In genomic region chr9:89718635-89719034, GRCh38 we compare ENCODE assay signal across 23 cellular contexts.
"Had no signal": no experiment of that assay in that cellular context is flagged by ENCODE, and none has a peak within 500 bp of the region (broad histone marks: within the 10 kb centered on the region; RNA-seq: fewer than 3 reads in every experiment).

No MANE protein-coding gene starts in this region.

- H3K27ac Mint-ChIP-seq: nephron progenitor cell had no signal

- H3K9me3 ChIP-seq: gastrocnemius medialis, prostate gland, sigmoid colon, thoracic aorta, transverse colon had no signal

- H3K4me1 ChIP-seq: parathyroid adenoma, stomach had no signal

- H3K4me3 ChIP-seq: gastrocnemius medialis, lung, prostate gland, sigmoid colon, skin epidermis, stomach, thoracic aorta, transverse colon had no signal

- H3K9me3 Mint-ChIP-seq: central memory CD8-positive, alpha-beta T cell; naive B cell; nephron progenitor cell had no signal

- H3K27me3 ChIP-seq: gastrocnemius medialis, sigmoid colon, stomach, transverse colon had no signal

- H3K9ac ChIP-seq: parathyroid adenoma had no signal

- H3K36me3 ChIP-seq: gastrocnemius medialis, prostate gland, sigmoid colon, stomach, thoracic aorta, transverse colon had no signal

- H3K4me1 Mint-ChIP-seq: central memory CD8-positive, alpha-beta T cell had no signal

- H3K79me2 ChIP-seq: parathyroid adenoma had no signal

- H3K4me3 Mint-ChIP-seq: central memory CD8-positive, alpha-beta T cell; naive B cell; nephron progenitor cell had no signal

- H3K27me3 Mint-ChIP-seq: naive B cell had no signal

- FAIRE-seq: endometrium had no signal

- H3K27ac ChIP-seq: parathyroid adenoma, prostate gland, sigmoid colon, skin epidermis, stomach, thoracic aorta, transverse colon had no signal

- H2AFZ ChIP-seq: parathyroid adenoma had no signal

- ATAC-seq: esophagus mucosa had no signal

- H3K36me3 Mint-ChIP-seq: naive B cell had no signal

- DNase-seq: cortex of kidney; effector memory CD4-positive, alpha-beta T cell; gastrocnemius medialis; glutamatergic neuron; hippocampal formation; kidney glomerular epithelial cell; mesendoderm; naive B cell; nephron progenitor cell; sigmoid colon; stimulated activated CD4-positive, alpha-beta T cell treated with anti-CD3 and anti-CD28 coated beads, Interleukin-12 subunit alpha, Interleukin-12 subunit beta, amount 100 ng/mL, for 4 hours; stimulated activated naive CD4-positive, alpha-beta T cell; stomach; substantia nigra; transverse colon had no signal
